ENCODE assay signal across 1 cellular context in genomic region chr2:13745324-13745723, GRCh38.
TF ChIP-seq lines count a peak whose summit lies in the region.

No MANE protein-coding gene starts in this region.

TF ChIP-seq in H1, 55 proteins besides CTCF, POLR2A, EP300 and RAD21:
- TF ChIP-seq RBBP5 (IDR thresholded peaks at IDR 0.05; ENCODE audit: borderline replicate concordance, low read depth, low read length) (peak; percentile 69; the same call in 1 of the 2 replicates), YY1 (IDR thresholded peaks at IDR 0.05; ENCODE audit: low read depth, low read length) (peak; percentile 65), ASH2L (IDR thresholded peaks at IDR 0.05; ENCODE audit: low read length) (peak; percentile 35), JUN (IDR thresholded peaks at IDR 0.05; ENCODE audit: low read depth, low read length) (no peak), EZH2 (IDR thresholded peaks at IDR 0.05; ENCODE audit: low read depth, low read length, severe bottlenecking) (no peak)
TF ChIP-seq in H1: peak in this region for 3.
